In genomic region chr12:97229036-97229435, GRCh38 we compare ENCODE assay signal across 23 cellular contexts.
DNase-seq lines count a peak whose midpoint lies in the region; ATAC-seq, FAIRE-seq and TF ChIP-seq lines count a peak whose summit lies in the region.
"Had no signal": no experiment of that assay in that cellular context is flagged by ENCODE, and none has a peak within 500 bp of the region (broad histone marks: within the 10 kb centered on the region; RNA-seq: fewer than 3 reads in every experiment).

No MANE protein-coding gene starts in this region.

- POLR2A ChIA-PET in endothelial cell of umbilical vein (lab: Charles Lee): no interaction called here
- POLR2A ChIA-PET in naive thymus-derived CD8-positive, alpha-beta T cell (lab: Charles Lee): no interaction called here

- no peak overlapping the region for H3K27ac ChIP-seq in endothelial cell of umbilical vein (ENCODE audit: insufficient read depth, low read depth, low read length)
- no peak overlapping the region for H3K27ac ChIP-seq in mesendoderm (ENCODE audit: low read depth, low read length)
- H3K27ac ChIP-seq: BLaER1 treated with 17β-estradiol and CSF1 and Interleukin-3, amounts not matched to agents 10 nM and 100 nM; stomach; tibial nerve had no signal

- H3K56ac ChIP-seq in mesendoderm (ENCODE audit: low read length): no peak overlapping the region

- H3K79me2 ChIP-seq in endothelial cell of umbilical vein (ENCODE audit: control insufficient read depth, insufficient read depth, low read length) (no peaks in the 10 kb centered on the region), mesendoderm (ENCODE audit: control insufficient read depth, insufficient read depth, low read length) (no peaks in the 10 kb centered on the region)

- H2AFZ ChIP-seq in endothelial cell of umbilical vein (ENCODE audit: low read depth, low read length): no peak overlapping the region

- H3K9me3 ChIP-seq in endothelial cell of umbilical vein (replicated peaks; ENCODE audit: control insufficient read depth, insufficient read depth, low read length): no peaks in the 10 kb centered on the region
- H3K9me3 ChIP-seq: BLaER1 treated with 17β-estradiol and CSF1 and Interleukin-3, amounts not matched to agents 10 nM and 100 nM; stomach; tibial nerve had no signal

- H3K36me3 ChIP-seq in endothelial cell of umbilical vein (ENCODE audit: control insufficient read depth in 2 of 2, extremely low read depth in 1 of 2, insufficient read depth in 2 of 2, low read length in 2 of 2) (no peaks in the 10 kb centered on the region), mesendoderm (ENCODE audit: control insufficient read depth, insufficient read depth, low read length) (no peaks in the 10 kb centered on the region)
- H3K36me3 ChIP-seq: BLaER1 treated with 17β-estradiol and CSF1 and Interleukin-3, amounts not matched to agents 10 nM and 100 nM; stomach; tibial nerve had no signal

- whole genome bisulfite sequencing in mesendoderm (ENCODE audit: extremely low coverage, insufficient coverage, low lambda C conversion rate): no CpG with 5 or more reads among the region's 5 CpGs

- H3K4ac ChIP-seq in mesendoderm (ENCODE audit: low read depth, low read length): no peak overlapping the region

- H2BK5ac ChIP-seq in mesendoderm (ENCODE audit: low read length): no peak overlapping the region

- FAIRE-seq in endothelial cell of umbilical vein (lab: Jason Lieb, UNC): no peak
- FAIRE-seq: RCC 7860 had no signal

- no peak overlapping the region for H2BK120ac ChIP-seq in mesendoderm (ENCODE audit: low read depth, low read length)

- CTCF ChIA-PET in endothelial cell of umbilical vein (lab: Charles Lee): no interaction called here

- no peak overlapping the region for H2AK5ac ChIP-seq in mesendoderm (ENCODE audit: low read length)

- dilution Hi-C loops in endothelial cell of umbilical vein (cut with MboI; ENCODE audit: extremely low pct_ligation_motif_present, low sequenced_read_pairs): no loop called here

- BruUV-seq in endothelial cell of umbilical vein (replicated peaks; lab: Mats Ljungman, UMichigan): no TSS peak

- H3K27me3 Mint-ChIP-seq in naive thymus-derived CD8-positive, alpha-beta T cell: peaks cover 0 to 20% (median 0%) of the 10 kb centered on the region in 5 donors
- peaks cover 3% of the 10 kb centered on the region for H3K27me3 Mint-ChIP-seq in activated T-helper 17 cell treated with anti-CD3 and anti-CD28 coated beads, Interleukin-2, amount 50 U/mL, for 72 hours
- H3K27me3 Mint-ChIP-seq: activated naive CD4-positive, alpha-beta T cell treated with anti-CD3 and anti-CD28 coated beads, Interleukin-2, amount 10 ng/mL, durations not matched to agents 7 days and 5 days had no signal

- no peak overlapping the region for H3K23ac ChIP-seq in mesendoderm (ENCODE audit: low read length)

- H3K27ac Mint-ChIP-seq in naive thymus-derived CD8-positive, alpha-beta T cell: no peak overlapping the region
- no peak overlapping the region for H3K27ac Mint-ChIP-seq in activated T-helper 17 cell treated with anti-CD3 and anti-CD28 coated beads, Interleukin-2, amount 50 U/mL, for 72 hours
- H3K27ac Mint-ChIP-seq: activated naive CD4-positive, alpha-beta T cell treated with anti-CD3 and anti-CD28 coated beads, Interleukin-2, amount 10 ng/mL, durations not matched to agents 7 days and 5 days; activated T-cell treated with anti-CD3 and anti-CD28 coated beads, Interleukin-2, amount 50 U/mL, for 72 hours; T-helper 1 cell treated with Interleukin-12 subunit alpha and Interleukin-12 subunit beta and Interleukin-4 antibody, amounts not matched to agents 30 μg/mL and 1 μg/mL, for 36 hours had no signal

- no peak overlapping the region for H4K5ac ChIP-seq in mesendoderm (ENCODE audit: low read length)

- H3K4me1 Mint-ChIP-seq in naive thymus-derived CD8-positive, alpha-beta T cell: no peaks in the 10 kb centered on the region
- H3K4me1 Mint-ChIP-seq in activated T-helper 17 cell treated with anti-CD3 and anti-CD28 coated beads, Interleukin-2, amount 50 U/mL, for 72 hours: no peaks in the 10 kb centered on the region
- H3K4me1 Mint-ChIP-seq: activated naive CD4-positive, alpha-beta T cell treated with anti-CD3 and anti-CD28 coated beads, Interleukin-2, amount 10 ng/mL, durations not matched to agents 7 days and 5 days had no signal

- no peak overlapping the region for H3K4me3 Mint-ChIP-seq in naive thymus-derived CD8-positive, alpha-beta T cell
- H3K4me3 Mint-ChIP-seq in activated T-helper 17 cell treated with anti-CD3 and anti-CD28 coated beads, Interleukin-2, amount 50 U/mL, for 72 hours: no peak overlapping the region
- H3K4me3 Mint-ChIP-seq: activated naive CD4-positive, alpha-beta T cell treated with anti-CD3 and anti-CD28 coated beads, Interleukin-2, amount 10 ng/mL, durations not matched to agents 7 days and 5 days; activated T-cell treated with anti-CD3 and anti-CD28 coated beads, Interleukin-2, amount 50 U/mL, for 72 hours; T-helper 1 cell treated with Interleukin-12 subunit alpha and Interleukin-12 subunit beta and Interleukin-4 antibody, amounts not matched to agents 30 μg/mL and 1 μg/mL, for 36 hours had no signal

- ATAC-seq in GM18868 (IDR thresholded peaks at IDR 0.05; ENCODE audit: unreplicated experiment): no peak
- ATAC-seq in naive thymus-derived CD8-positive, alpha-beta T cell: no peak
- ATAC-seq in activated T-helper 17 cell treated with anti-CD3 and anti-CD28 coated beads, Interleukin-2, amount 50 U/mL, for 72 hours (replicated peaks): no peak
- ATAC-seq: activated T-cell treated with anti-CD3 and anti-CD28 coated beads, Interleukin-2, amount 50 U/mL, for 72 hours; left colon had no signal

- no peak overlapping the region for H2BK15ac ChIP-seq in mesendoderm (replicated peaks; ENCODE audit: low read depth)

- TF ChIP-seq CTCF in endothelial cell of umbilical vein (IDR thresholded peaks at IDR 0.05; ENCODE audit: extremely low read depth in 1 of 2, insufficient read depth in 1 of 2, low read depth in 1 of 2, low read length in 2 of 2): no peak

- H3K4me3 ChIP-seq in endothelial cell of umbilical vein (replicated peaks in 1 of 3; ENCODE audit: insufficient read depth in 1 of 3, low read depth in 1 of 3, low read length in 3 of 3) (no peak overlapping the region), mesendoderm (ENCODE audit: low read length) (no peak overlapping the region)
- H3K4me3 ChIP-seq: BLaER1 treated with 17β-estradiol and CSF1 and Interleukin-3, amounts not matched to agents 10 nM and 100 nM; stomach; tibial nerve had no signal

- intact Hi-C loops in endothelial cell of umbilical vein (cut with micrococcal nuclease): no loop called here

- H3K9me1 ChIP-seq in endothelial cell of umbilical vein (replicated peaks; ENCODE audit: control insufficient read depth, extremely low read depth, insufficient read depth, low read length): no peaks in the 10 kb centered on the region

- peak; percentile 98 for DNase-seq in NCI-H1092 treated with DMSO at 0.1 percent for 48 hours (lab: John Stamatoyannopoulos, UW)
- peak; percentile 96 for DNase-seq in NCI-H2029 (lab: John Stamatoyannopoulos, UW)
- peak; percentile 98 for DNase-seq in NCI-H345 (lab: John Stamatoyannopoulos, UW)
- DNase-seq in endothelial cell of umbilical vein (ENCODE audit: low read depth, low spot score): peak; percentile 1
- no peak for DNase-seq in naive thymus-derived CD8-positive, alpha-beta T cell
- DNase-seq in mesendoderm: no peak
- DNase-seq: activated CD4-positive, alpha-beta T cell treated with anti-CD3 and anti-CD28 coated beads for 4 hours; activated naive CD4-positive, alpha-beta T cell treated with anti-CD3 and anti-CD28 coated beads, Interleukin-2, amount 10 ng/mL, durations not matched to agents 7 days and 5 days; activated T-cell treated with anti-CD3 and anti-CD28 coated beads, Interleukin-2, amount 50 U/mL, for 72 hours; amniotic stem cell; effector CD8-positive, alpha-beta T cell; foreskin fibroblast; left colon; mesenchymal stem cell; NCI-H2227 treated with DMSO at 0.1 percent for 48 hours; nucleus accumbens; stomach had no signal

- no peak overlapping the region for H3K4me2 ChIP-seq in endothelial cell of umbilical vein (ENCODE audit: insufficient read depth, low read length)
- H3K4me2 ChIP-seq in mesendoderm (ENCODE audit: low read length): no peak overlapping the region
- H3K4me2 ChIP-seq: BLaER1 treated with 17β-estradiol and CSF1 and Interleukin-3, amounts not matched to agents 10 nM and 100 nM had no signal

- H3K9ac ChIP-seq in endothelial cell of umbilical vein (replicated peaks; ENCODE audit: extremely low read depth, insufficient read depth, low read length) (no peak overlapping the region), mesendoderm (ENCODE audit: low read length) (no peak overlapping the region)
- H3K9ac ChIP-seq: BLaER1 treated with 17β-estradiol and CSF1 and Interleukin-3, amounts not matched to agents 10 nM and 100 nM had no signal

- no peak overlapping the region for H3K18ac ChIP-seq in mesendoderm (ENCODE audit: low read length)

- TF ChIP-seq POLR2A in endothelial cell of umbilical vein (IDR thresholded peaks at IDR 0.05; ENCODE audit: low read depth, low read length): no peak

- no peaks in the 10 kb centered on the region for H3K27me3 ChIP-seq in endothelial cell of umbilical vein (ENCODE audit: control insufficient read depth in 2 of 2, insufficient read depth in 2 of 2, low read length in 2 of 2)
- H3K27me3 ChIP-seq in mesendoderm (ENCODE audit: insufficient read depth, low read length, poor library complexity): no peaks in the 10 kb centered on the region
- H3K27me3 ChIP-seq: BLaER1 treated with 17β-estradiol and CSF1 and Interleukin-3, amounts not matched to agents 10 nM and 100 nM; stomach; tibial nerve had no signal

- H3K36me3 Mint-ChIP-seq in naive thymus-derived CD8-positive, alpha-beta T cell: peaks cover 0 to 7% (median 0%) of the 10 kb centered on the region in 3 donors
- no peaks in the 10 kb centered on the region for H3K36me3 Mint-ChIP-seq in activated T-helper 17 cell treated with anti-CD3 and anti-CD28 coated beads, Interleukin-2, amount 50 U/mL, for 72 hours (ENCODE audit: low read depth)
- H3K36me3 Mint-ChIP-seq: activated naive CD4-positive, alpha-beta T cell treated with anti-CD3 and anti-CD28 coated beads, Interleukin-2, amount 10 ng/mL, durations not matched to agents 7 days and 5 days had no signal

- H3K79me1 ChIP-seq in mesendoderm (ENCODE audit: low read length): no peaks in the 10 kb centered on the region

- peaks cover 0 to 12% (median 4%) of the 10 kb centered on the region in 9 donors for H3K9me3 Mint-ChIP-seq in naive thymus-derived CD8-positive, alpha-beta T cell
- no peaks in the 10 kb centered on the region for H3K9me3 Mint-ChIP-seq in activated T-helper 17 cell treated with anti-CD3 and anti-CD28 coated beads, Interleukin-2, amount 50 U/mL, for 72 hours
- H3K9me3 Mint-ChIP-seq: activated naive CD4-positive, alpha-beta T cell treated with anti-CD3 and anti-CD28 coated beads, Interleukin-2, amount 10 ng/mL, durations not matched to agents 7 days and 5 days; T-helper 1 cell treated with Interleukin-12 subunit alpha and Interleukin-12 subunit beta and Interleukin-4 antibody, amounts not matched to agents 30 μg/mL and 1 μg/mL, for 36 hours had no signal

- H3K4me1 ChIP-seq in endothelial cell of umbilical vein (ENCODE audit: control insufficient read depth, extremely low read depth, insufficient read depth, low read length) (no peaks in the 10 kb centered on the region), mesendoderm (ENCODE audit: control insufficient read depth, low read depth, low read length) (no peaks in the 10 kb centered on the region)
- H3K4me1 ChIP-seq: BLaER1 treated with 17β-estradiol and CSF1 and Interleukin-3, amounts not matched to agents 10 nM and 100 nM; stomach; tibial nerve had no signal

- H4K20me1 ChIP-seq in endothelial cell of umbilical vein (replicated peaks; ENCODE audit: control insufficient read depth, extremely low read depth, insufficient read depth, low read length): no peaks in the 10 kb centered on the region
- H4K20me1 ChIP-seq: BLaER1 treated with 17β-estradiol and CSF1 and Interleukin-3, amounts not matched to agents 10 nM and 100 nM had no signal

- H4K8ac ChIP-seq in mesendoderm (ENCODE audit: low read depth, low read length): no peak overlapping the region

Comparison
In these comparisons a context has a peak if more than half of its experiments do, and no peak if none do; other contexts are left out.
1. DNase-seq: peak in NCI-H1092 treated with DMSO at 0.1 percent for 48 hours (single experiment), NCI-H2029 (single experiment), NCI-H345 (single experiment) and endothelial cell of umbilical vein (single experiment); none in naive thymus-derived CD8-positive, alpha-beta T cell (0 of 10) and mesendoderm (single experiment).